Comparison of ENCODE assay signal across 25 cellular contexts in genomic region chr2:69695850-69696216, GRCh38. TPM values are rescaled to one million over a fixed set of nuclear protein-coding genes. Genes with fewer than 3 reads are reported as not detected.
DNase-seq lines count a peak whose midpoint lies in the region; FAIRE-seq and TF ChIP-seq lines count a peak whose summit lies in the region.
"Had no signal": no experiment of that assay in that cellular context is flagged by ENCODE, and none has a peak within 500 bp of the region (broad histone marks: within the 10 kb centered on the region; RNA-seq: fewer than 3 reads in every experiment).

No MANE protein-coding gene starts in this region.

- H3K36me3 ChIP-seq in GM23248 (ENCODE audit: low read depth) (no peaks in the 10 kb centered on the region), brain microvascular endothelial cell (replicated peaks) (no peaks in the 10 kb centered on the region), stomach (no peaks in the 10 kb centered on the region)
- H3K36me3 ChIP-seq: esophagus squamous epithelium, MG63 had no signal

- FAIRE-seq in GM12891 (lab: Jason Lieb, UNC): no peak

- peaks cover 32% of the 10 kb centered on the region for H3K4me1 ChIP-seq in GM23248 (ENCODE audit: insufficient read depth)
- H3K4me1 ChIP-seq in stomach: peaks cover 30 to 44% (median 38%) of the 10 kb centered on the region in 4 donors

- H2AFZ ChIP-seq in GM23248: no peak overlapping the region

- no peak overlapping the region for H3K27ac Mint-ChIP-seq in activated naive CD4-positive, alpha-beta T cell treated with anti-CD3 and anti-CD28 coated beads for 36 hours
- no peak overlapping the region for H3K27ac Mint-ChIP-seq in progenitor cell of endocrine pancreas
- H3K27ac Mint-ChIP-seq: activated B cell treated with CpG ODN at 0.5 μM for 24 hours; activated CD8-positive, alpha-beta T cell treated with anti-CD3 and anti-CD28 coated beads, Interleukin-2, amount 10 ng/mL, durations not matched to agents 7 days and 5 days; brain had no signal

- no peaks in the 10 kb centered on the region for H4K20me1 ChIP-seq in GM23248 (ENCODE audit: insufficient read depth)

- 63 to 64% methylated on average over 2 of the region's 2 CpGs for WGBS in GM23248 (ENCODE audit: low coverage in 1 of 2, low lambda C conversion rate in 2 of 2, missing lambda C conversion rate in 2 of 2), 2 experiments
- WGBS in stomach, 5 donors: 21 to 65% (median 35%) methylated on average over 2 of the region's 2 CpGs

- H3K4me1 Mint-ChIP-seq in activated naive CD4-positive, alpha-beta T cell treated with anti-CD3 and anti-CD28 coated beads for 36 hours (ENCODE audit: low read depth): peaks cover 77% of the 10 kb centered on the region
- peaks cover 6% of the 10 kb centered on the region for H3K4me1 Mint-ChIP-seq in progenitor cell of endocrine pancreas (ENCODE audit: low read depth)

- in situ Hi-C loops in GM23248 (cut with MboI) (no loop called here), brain microvascular endothelial cell (cut with HindIII; ENCODE audit: low pct_ligation_motif_present, low sequenced_read_pairs) (no loop called here)

- TF ChIP-seq CTCF in brain microvascular endothelial cell (IDR thresholded peaks at IDR 0.05; ENCODE audit: low read depth, low read length, missing control alignments): no peak
- TF ChIP-seq CTCF in stomach (IDR thresholded peaks at IDR 0.05): no peak
- TF ChIP-seq CTCF in progenitor cell of endocrine pancreas (IDR thresholded peaks at IDR 0.05; ENCODE audit: unreplicated experiment): no peak

- H3K9me2 ChIP-seq in GM23248 (ENCODE audit: insufficient read depth): no peaks in the 10 kb centered on the region

- H3K27ac ChIP-seq in GM23248 (peak overlapping the region; percentile 59), brain microvascular endothelial cell (peak overlapping the region; percentile 3), stomach (peak overlapping the region in 3 of 5 donors; percentile 46 to 74 (median 73))
- H3K27ac ChIP-seq: C4-2B, esophagus squamous epithelium, SK-N-MC had no signal

- H3K4me3 ChIP-seq in GM23248 (no peak overlapping the region), brain microvascular endothelial cell (ENCODE audit: low read depth, low read length) (no peak overlapping the region), stomach (no peak overlapping the region)
- H3K4me3 ChIP-seq: esophagus squamous epithelium, MG63, SK-N-MC had no signal

- no peak overlapping the region for H3K9ac ChIP-seq in GM23248

- no peaks in the 10 kb centered on the region for H3K36me3 Mint-ChIP-seq in activated naive CD4-positive, alpha-beta T cell treated with anti-CD3 and anti-CD28 coated beads for 36 hours (ENCODE audit: low read depth)
- H3K36me3 Mint-ChIP-seq in progenitor cell of endocrine pancreas (ENCODE audit: insufficient read depth): no peaks in the 10 kb centered on the region
- H3K36me3 Mint-ChIP-seq: brain had no signal

- peak overlapping the region; percentile 56 for H3K4me2 ChIP-seq in GM23248 (ENCODE audit: unreplicated experiment)

- no peak for TF ChIP-seq POLR2A in stomach (IDR thresholded peaks at IDR 0.05)
- TF ChIP-seq POLR2A in GM12891 (IDR thresholded peaks at IDR 0.05; ENCODE audit: low read depth, low read length): no peak

- no peaks in the 10 kb centered on the region for H3K79me2 ChIP-seq in GM23248 (ENCODE audit: insufficient read depth)

- H3K4me3 Mint-ChIP-seq in activated naive CD4-positive, alpha-beta T cell treated with anti-CD3 and anti-CD28 coated beads for 36 hours: peak overlapping the region; percentile 8
- H3K4me3 Mint-ChIP-seq in progenitor cell of endocrine pancreas (ENCODE audit: low read depth): no peak overlapping the region
- H3K4me3 Mint-ChIP-seq: activated B cell treated with CpG ODN at 0.5 μM for 24 hours; activated CD8-positive, alpha-beta T cell treated with anti-CD3 and anti-CD28 coated beads, Interleukin-2, amount 10 ng/mL, durations not matched to agents 7 days and 5 days; brain had no signal

- TF ChIP-seq EP300 in stomach (IDR thresholded peaks at IDR 0.05): no peak

- H3K9me3 Mint-ChIP-seq in activated naive CD4-positive, alpha-beta T cell treated with anti-CD3 and anti-CD28 coated beads for 36 hours: no peaks in the 10 kb centered on the region
- H3K9me3 Mint-ChIP-seq in progenitor cell of endocrine pancreas (ENCODE audit: low read depth): no peaks in the 10 kb centered on the region
- H3K9me3 Mint-ChIP-seq: activated B cell treated with CpG ODN at 0.5 μM for 24 hours, brain had no signal

- no peak for DNase-seq in activated naive CD4-positive, alpha-beta T cell treated with anti-CD3 and anti-CD28 coated beads for 36 hours
- DNase-seq in activated naive CD4-positive, alpha-beta T cell treated with anti-CD3 and anti-CD28 coated beads, Interleukin-2, amount 50 U/mL, for 16 hours: no peak
- DNase-seq in GM23248: no peak
- DNase-seq in brain microvascular endothelial cell: no peak
- DNase-seq in stomach: no peak
- no peak for DNase-seq in HUDEP-2 (lab: John Stamatoyannopoulos, UW; ENCODE audit: unreplicated experiment in 76 of 76)
- no peak for DNase-seq in progenitor cell of endocrine pancreas (ENCODE audit: low spot score, unreplicated experiment)
- DNase-seq in GM12891 (ENCODE audit: insufficient read length, low spot score): no peak
- DNase-seq: activated B cell treated with CpG ODN at 0.5 μM for 24 hours; activated CD8-positive, alpha-beta T cell treated with anti-CD3 and anti-CD28 coated beads, Interleukin-2, amount 10 ng/mL, durations not matched to agents 7 days and 5 days; activated T-cell treated with anti-CD3 and anti-CD28 coated beads, Interleukin-2, amount 50 U/mL, for 1 hour; effector memory CD4-positive, alpha-beta T cell; esophagus squamous epithelium; H7; MG63; NCI-H1436; NCI-H2107; NCI-H510A treated with DMSO at 0.1 percent for 48 hours; occipital lobe; stimulated activated CD4-positive, alpha-beta T cell treated with anti-CD3 and anti-CD28 coated beads, Interleukin-12 subunit alpha, Interleukin-12 subunit beta, amount 100 ng/mL, for 4 hours; stimulated activated CD4-positive, alpha-beta T cell treated with anti-CD3 and anti-CD28 coated beads, Interleukin-4, amount 100 ng/mL, for 4 hours; T-helper 9 cell had no signal

- peaks cover 24% of the 10 kb centered on the region for H3F3A ChIP-seq in GM23248 (ENCODE audit: insufficient read depth)

- H3K27me3 Mint-ChIP-seq in activated naive CD4-positive, alpha-beta T cell treated with anti-CD3 and anti-CD28 coated beads for 36 hours (ENCODE audit: low read depth): no peaks in the 10 kb centered on the region
- peaks cover 9% of the 10 kb centered on the region for H3K27me3 Mint-ChIP-seq in progenitor cell of endocrine pancreas

- H3K9me3 ChIP-seq in GM23248 (ENCODE audit: low read depth) (no peaks in the 10 kb centered on the region), stomach (no peaks in the 10 kb centered on the region)
- H3K9me3 ChIP-seq: esophagus squamous epithelium, MG63 had no signal

- CTCF ChIA-PET in activated naive CD4-positive, alpha-beta T cell treated with anti-CD3 and anti-CD28 coated beads for 36 hours (lab: Charles Lee): interaction anchor here (1.8 to 3.0 kb wide), 2 partner anchors 29 to 130 kb away, joined by 7 to 12 read pairs; no protein-coding TSS in a partner anchor

- H3K27me3 ChIP-seq in GM23248 (replicated peaks; ENCODE audit: insufficient read depth) (no peaks in the 10 kb centered on the region), brain microvascular endothelial cell (replicated peaks) (no peaks in the 10 kb centered on the region), stomach (no peaks in the 10 kb centered on the region)
- H3K27me3 ChIP-seq: esophagus squamous epithelium, MG63 had no signal

- intact Hi-C loops in activated naive CD4-positive, alpha-beta T cell treated with anti-CD3 and anti-CD28 coated beads for 36 hours (cut with micrococcal nuclease): loop anchor here (1.0 to 10.0 kb wide), 7 partner anchors 21 to 951 kb away; partner anchors contain the start of gene NFU1
- intact Hi-C loops in stomach (cut with DNase I; ENCODE audit: low total_unique reads): no loop called here

TF ChIP-seq in GM12891, 5 proteins besides CTCF, POLR2A, EP300 and RAD21:
- TF ChIP-seq PAX5 (IDR thresholded peaks at IDR 0.05; ENCODE audit: insufficient read depth, low read length, severe bottlenecking): no peak
- TF ChIP-seq SPI1 (IDR thresholded peaks at IDR 0.05; ENCODE audit: low read depth, low read length): no peak
- no peak for TF ChIP-seq TAF1 (IDR thresholded peaks at IDR 0.05; ENCODE audit: low read depth, low read length)
- no peak for TF ChIP-seq POLR2AphosphoS5 (IDR thresholded peaks at IDR 0.05; ENCODE audit: low read depth, low read length)
- TF ChIP-seq POU2F2 (IDR thresholded peaks at IDR 0.05; ENCODE audit: low read depth, low read length): no peak

RNA-seq across cellular contexts. Expression of gene ANXA4, which starts 46.1 kb away (rescaled TPM):
- total RNA-seq in activated naive CD4-positive, alpha-beta T cell treated with anti-CD3 and anti-CD28 coated beads for 36 hours: 10 to 100 TPM; 21.4 to 23.9 TPM
- total RNA-seq in GM23248 (2014; rRNA removed; shearing (Covaris generic)): 31.0 and 35.7 TPM in 2 replicates
- polyA plus RNA-seq in GM23248 (2016; fragmentation: Nextera tagmentation; extraction: Ambion mirVana) (113 and 122 TPM in 2 replicates), stomach (100 to 1,000 TPM in 1 of 3 donors, 10 to 100 TPM in 2; 67.3 to 113 (median 94.3) TPM)
- total RNA-seq in stomach (100 to 1,000 TPM in 2 of 5 donors, 10 to 100 TPM in 3; 40.8 to 193 (median 58.4) TPM), progenitor cell of endocrine pancreas (250 and 262 TPM in 2 replicates)
- polyA plus RNA-seq in GM12891 (2012; ENCODE audit: low read depth, missing spikeins): 51.1 TPM

RNA-seq across cellular contexts. Expression of gene AAK1, which starts 52.3 kb away (rescaled TPM):
- total RNA-seq in activated naive CD4-positive, alpha-beta T cell treated with anti-CD3 and anti-CD28 coated beads for 36 hours: 10 to 100 TPM; 77.4 to 79.5 TPM
- total RNA-seq in GM23248 (2014; rRNA removed; shearing (Covaris generic)): 41.2 and 68.3 TPM in 2 replicates
- polyA plus RNA-seq in GM23248 (2016; fragmentation: Nextera tagmentation; extraction: Ambion mirVana): 38.5 and 50.7 TPM in 2 replicates
- total RNA-seq in stomach: 100 to 1,000 TPM in 2 of 5 donors, 10 to 100 TPM in 3; 32.4 to 115 (median 74.7) TPM
- 10 to 100 TPM; 12.9 to 78.2 (median 18.0) TPM for polyA plus RNA-seq in stomach
- total RNA-seq in progenitor cell of endocrine pancreas: 42.5 and 43.4 TPM in 2 replicates
- polyA plus RNA-seq in GM12891 (2012; ENCODE audit: low read depth, missing spikeins): 7.9 TPM

Comparison
In these comparisons a context has a peak if more than half of its experiments do, and no peak if none do; other contexts are left out.
1. H3K27ac ChIP-seq: peak in every context shown above with its lines; median percentile 73 in stomach; 59 in GM23248; 3 in brain microvascular endothelial cell.